21 cellular contexts compared by ENCODE assay signal in the genomic region with DNA sequence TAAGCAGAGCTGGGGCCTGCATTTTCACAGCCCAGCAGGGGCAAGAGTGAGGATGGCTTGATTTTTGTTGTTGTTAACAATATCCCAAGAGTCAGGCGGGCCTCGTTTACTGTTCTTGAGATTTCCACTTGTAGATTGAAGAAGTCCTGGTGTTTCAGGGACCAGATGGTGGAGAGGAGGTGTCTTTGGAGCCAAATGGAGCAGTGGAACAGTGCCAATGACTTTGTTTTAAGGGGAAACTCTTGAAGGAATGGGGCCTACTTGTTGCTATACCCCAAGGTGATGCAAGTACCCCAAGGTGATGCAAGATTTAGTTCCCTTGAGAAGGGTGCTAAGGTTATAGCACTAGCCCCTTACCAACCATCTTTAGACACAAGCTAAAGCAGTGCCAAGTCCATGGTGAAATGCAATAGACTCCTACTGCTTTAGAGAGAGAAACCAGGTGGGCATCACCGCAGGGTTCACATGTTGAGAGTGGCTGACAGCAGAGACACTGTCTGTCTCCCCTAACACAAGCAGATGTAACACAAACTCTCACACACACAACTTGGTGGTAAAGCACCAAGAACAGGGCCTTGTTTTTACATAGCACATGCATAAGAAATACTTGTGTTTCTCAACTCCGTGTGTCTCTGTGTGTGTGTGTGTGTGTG.
"Had no signal": no experiment of that assay in that cellular context is flagged by ENCODE, and none has a peak within 500 bp of the region (broad histone marks: within the 10 kb centered on the region; RNA-seq: fewer than 3 reads in every experiment).

No MANE protein-coding gene starts in this region.

- ATAC-seq: activated naive CD4-positive, alpha-beta T cell treated with anti-CD3 and anti-CD28 coated beads, Interleukin-2, amount 50 U/mL, for 72 hours; activated T-cell treated with anti-CD3 and anti-CD28 coated beads, Interleukin-2, amount 50 U/mL, for 4 hours; T-cell had no signal

- DNase-seq: activated B cell treated with CpG ODN at 0.5 μM for 24 hours; activated CD4-positive, alpha-beta memory T cell treated with anti-CD3 and anti-CD28 coated beads for 36 hours; activated CD4-positive, alpha-beta T cell treated with anti-CD3 and anti-CD28 coated beads for 1 hour; activated CD4-positive, alpha-beta T cell treated with anti-CD3 and anti-CD28 coated beads, Interleukin-2, amount 10 ng/mL, durations not matched to agents 7 days and 5 days; activated CD8-positive, alpha-beta memory T cell treated with anti-CD3 and anti-CD28 coated beads for 24 hours; activated effector memory CD4-positive, alpha-beta T cell treated with anti-CD3 and anti-CD28 coated beads, Interleukin-2, amount 50 U/mL, for 16 hours; activated naive CD4-positive, alpha-beta T cell treated with Interleukin-2 at 50 U/mL for 16 hours; activated T-cell treated with anti-CD3 and anti-CD28 coated beads, Interleukin-2, amount 50 U/mL, for 4 hours; NCI-H1092; NCI-H1417; NCI-H1694; NCI-H2029; NCI-H2107; NCI-H2227 treated with DMSO at 0.1 percent for 48 hours; NCI-H446 treated with DMSO at 0.1 percent for 48 hours; NCI-H526 treated with DMSO at 0.1 percent for 48 hours; NCI-H82; T-cell; T-helper 2 cell; T1000 had no signal
